3 cellular contexts compared by ENCODE assay signal in genomic region chr7:138116892-138117291, GRCh38.
TF ChIP-seq lines count a peak whose summit lies in the region.

No MANE protein-coding gene starts in this region.

TF ChIP-seq in SK-N-SH, 30 proteins besides CTCF, POLR2A, EP300 and RAD21:
- TF ChIP-seq GATA2 (CRISPR knock-in tag; IDR thresholded peaks at IDR 0.05), result 0 out of 2 replicates have a peak, but pooled peaks have one; percentile 56
- TF ChIP-seq MXI1 (IDR thresholded peaks at IDR 0.05; ENCODE audit: low read depth, low read length), result peak; percentile 29; the same call in 1 of the 2 replicates
- no peak for TF ChIP-seq PBX3 (IDR thresholded peaks at IDR 0.05)
- no peak for TF ChIP-seq USF1 (IDR thresholded peaks at IDR 0.05; ENCODE audit: borderline replicate concordance, low read depth)
- TF ChIP-seq CHD2 (IDR thresholded peaks at IDR 0.05; ENCODE audit: low read length, partially characterized antibody), result peak; percentile 27
- TF ChIP-seq MEF2A (IDR thresholded peaks at IDR 0.05; ENCODE audit: borderline replicate concordance, low read depth), result no peak

TF ChIP-seq in H1, 55 proteins besides CTCF, POLR2A, EP300 and RAD21:
- TF ChIP-seq EZH2 (IDR thresholded peaks at IDR 0.05; ENCODE audit: low read depth, low read length, severe bottlenecking), result no peak
- TF ChIP-seq TAF7 (optimal IDR thresholded peaks at IDR 0.05; ENCODE audit: borderline replicate concordance, low read depth, low read length), result no peak
- TF ChIP-seq KDM1A (IDR thresholded peaks at IDR 0.05; ENCODE audit: borderline replicate concordance, low read length), result no peak
- TF ChIP-seq TEAD4 (IDR thresholded peaks at IDR 0.05; ENCODE audit: low read depth, low read length), result no peak
- no peak for TF ChIP-seq CEBPB (IDR thresholded peaks at IDR 0.05; ENCODE audit: low read depth, low read length)
- TF ChIP-seq POU5F1 (IDR thresholded peaks at IDR 0.05; ENCODE audit: low read depth, low read length), result no peak
- no peak for TF ChIP-seq BACH1 (IDR thresholded peaks at IDR 0.05; ENCODE audit: low read length)
- TF ChIP-seq TAF1 (IDR thresholded peaks at IDR 0.05; ENCODE audit: low read depth, low read length), result no peak
- TF ChIP-seq MAX (IDR thresholded peaks at IDR 0.05), result no peak
- TF ChIP-seq HDAC2 (IDR thresholded peaks at IDR 0.05; ENCODE audit: borderline replicate concordance in 1 of 2, low read depth in 2 of 2, low read length in 2 of 2), result no peak

TF ChIP-seq in liver, 16 proteins besides CTCF, POLR2A, EP300 and RAD21:
- TF ChIP-seq SP1 (IDR thresholded peaks at IDR 0.05), result no peak
- TF ChIP-seq HNF4A (conservative IDR thresholded peaks at IDR 0.05), result peak; percentile 27 to 64
